ENCODE assay signal across 10 cellular contexts in genomic region chrX:123424546-123424945, GRCh38.
DNase-seq lines count a peak whose midpoint lies in the region; ATAC-seq and TF ChIP-seq lines count a peak whose summit lies in the region.
"Had no signal": no experiment of that assay in that cellular context is flagged by ENCODE, and none has a peak within 500 bp of the region (broad histone marks: within the 10 kb centered on the region; RNA-seq: fewer than 3 reads in every experiment).

No MANE protein-coding gene starts in this region.

- no peaks in the 10 kb centered on the region for H3K9me3 Mint-ChIP-seq in stimulated activated naive CD8-positive, alpha-beta T cell treated with anti-CD3 and anti-CD28 coated beads, Interleukin-15, amount 100 ng/mL, for 72 hours
- H3K9me3 Mint-ChIP-seq in endothelial cell (ENCODE audit: unreplicated experiment) = no peaks in the 10 kb centered on the region
- no peaks in the 10 kb centered on the region for H3K9me3 Mint-ChIP-seq in activated CD4-positive, alpha-beta memory T cell treated with anti-CD3 and anti-CD28 coated beads, Interleukin-2, amount 10 ng/mL, durations not matched to agents 7 days and 5 days

- H3K27me3 Mint-ChIP-seq in stimulated activated naive CD8-positive, alpha-beta T cell treated with anti-CD3 and anti-CD28 coated beads, Interleukin-15, amount 100 ng/mL, for 72 hours = no peaks in the 10 kb centered on the region
- no peaks in the 10 kb centered on the region for H3K27me3 Mint-ChIP-seq in endothelial cell (ENCODE audit: unreplicated experiment)
- peaks cover 3% of the 10 kb centered on the region for H3K27me3 Mint-ChIP-seq in activated CD4-positive, alpha-beta memory T cell treated with anti-CD3 and anti-CD28 coated beads, Interleukin-2, amount 10 ng/mL, durations not matched to agents 7 days and 5 days

- no peak overlapping the region for H3K4me3 ChIP-seq in astrocyte of the cerebellum (ENCODE audit: low read depth, low read length)
- H3K4me3 ChIP-seq: SK-N-MC had no signal

- CTCF ChIA-PET in activated CD4-positive, alpha-beta memory T cell treated with anti-CD3 and anti-CD28 coated beads, Interleukin-2, amount 10 ng/mL, durations not matched to agents 7 days and 5 days (lab: Charles Lee) = no interaction called here

- H3K36me3 Mint-ChIP-seq in endothelial cell (ENCODE audit: low read depth, unreplicated experiment) = no peaks in the 10 kb centered on the region
- H3K36me3 Mint-ChIP-seq in activated CD4-positive, alpha-beta memory T cell treated with anti-CD3 and anti-CD28 coated beads, Interleukin-2, amount 10 ng/mL, durations not matched to agents 7 days and 5 days (ENCODE audit: low read depth) = no peaks in the 10 kb centered on the region
- H3K36me3 Mint-ChIP-seq: activated naive CD8-positive, alpha-beta T cell had no signal

- no peak overlapping the region for H3K27ac Mint-ChIP-seq in stimulated activated naive CD8-positive, alpha-beta T cell treated with anti-CD3 and anti-CD28 coated beads, Interleukin-15, amount 100 ng/mL, for 72 hours
- no peak overlapping the region for H3K27ac Mint-ChIP-seq in endothelial cell (ENCODE audit: unreplicated experiment)
- no peak overlapping the region for H3K27ac Mint-ChIP-seq in activated CD4-positive, alpha-beta memory T cell treated with anti-CD3 and anti-CD28 coated beads, Interleukin-2, amount 10 ng/mL, durations not matched to agents 7 days and 5 days
- H3K27ac Mint-ChIP-seq: activated naive CD8-positive, alpha-beta T cell had no signal

- POLR2A ChIA-PET in activated CD4-positive, alpha-beta memory T cell treated with anti-CD3 and anti-CD28 coated beads, Interleukin-2, amount 10 ng/mL, durations not matched to agents 7 days and 5 days (lab: Charles Lee) = no interaction called here

- no peaks in the 10 kb centered on the region for H3K4me1 Mint-ChIP-seq in stimulated activated naive CD8-positive, alpha-beta T cell treated with anti-CD3 and anti-CD28 coated beads, Interleukin-15, amount 100 ng/mL, for 72 hours
- H3K4me1 Mint-ChIP-seq in endothelial cell (ENCODE audit: unreplicated experiment) = no peaks in the 10 kb centered on the region
- H3K4me1 Mint-ChIP-seq in activated CD4-positive, alpha-beta memory T cell treated with anti-CD3 and anti-CD28 coated beads, Interleukin-2, amount 10 ng/mL, durations not matched to agents 7 days and 5 days = no peaks in the 10 kb centered on the region

- no peak overlapping the region for H3K4me3 Mint-ChIP-seq in stimulated activated naive CD8-positive, alpha-beta T cell treated with anti-CD3 and anti-CD28 coated beads, Interleukin-15, amount 100 ng/mL, for 72 hours
- no peak overlapping the region for H3K4me3 Mint-ChIP-seq in endothelial cell (ENCODE audit: unreplicated experiment)
- no peak overlapping the region for H3K4me3 Mint-ChIP-seq in activated CD4-positive, alpha-beta memory T cell treated with anti-CD3 and anti-CD28 coated beads, Interleukin-2, amount 10 ng/mL, durations not matched to agents 7 days and 5 days
- H3K4me3 Mint-ChIP-seq: activated naive CD8-positive, alpha-beta T cell had no signal

- DNase-seq in stimulated activated naive CD8-positive, alpha-beta T cell treated with anti-CD3 and anti-CD28 coated beads, Interleukin-15, amount 100 ng/mL, for 72 hours = no peak
- no peak for DNase-seq in stimulated activated naive CD8-positive, alpha-beta T cell treated with anti-CD3 and anti-CD28 coated beads, Interleukin-15, Interleukin-2, amounts not matched to agents 100 U/mL and 50 U/mL, for 24 hours
- DNase-seq in astrocyte of the cerebellum (ENCODE audit: low read depth) (peak; percentile 44), NCI-H774 (lab: John Stamatoyannopoulos, UW) (no peak), endothelial cell (ENCODE audit: low spot score) (no peak), NCI-H524 treated with DMSO at 0.1 percent for 48 hours (lab: John Stamatoyannopoulos, UW) (no peak)
- DNase-seq in activated CD4-positive, alpha-beta memory T cell treated with anti-CD3 and anti-CD28 coated beads, Interleukin-2, amount 10 ng/mL, durations not matched to agents 7 days and 5 days = no peak

- ATAC-seq in stimulated activated naive CD8-positive, alpha-beta T cell treated with anti-CD3 and anti-CD28 coated beads, Interleukin-15, amount 100 ng/mL, for 72 hours = peak; percentile 46
- ATAC-seq in stimulated activated naive CD8-positive, alpha-beta T cell treated with anti-CD3 and anti-CD28 coated beads, Interleukin-15, Interleukin-2, amounts not matched to agents 100 U/mL and 50 U/mL, for 24 hours = no peak
- ATAC-seq in HG03039 (IDR thresholded peaks at IDR 0.05; ENCODE audit: unreplicated experiment) = peak; percentile 96

- in situ Hi-C loops in astrocyte of the cerebellum (cut with HindIII; ENCODE audit: low sequenced_read_pairs) = no loop called here

- TF ChIP-seq CTCF in astrocyte of the cerebellum (IDR thresholded peaks at IDR 0.05; ENCODE audit: low read depth, low read length, missing control alignments) = no peak
- TF ChIP-seq CTCF in endothelial cell (IDR thresholded peaks at IDR 0.05; ENCODE audit: unreplicated experiment) = no peak
